In genomic region chr2:197416268-197416667, GRCh38 we compare ENCODE assay signal across 17 cellular contexts. TPM values are rescaled to one million over a fixed set of nuclear protein-coding genes. Genes with fewer than 3 reads are reported as not detected.
DNase-seq lines count a peak whose midpoint lies in the region; ATAC-seq and TF ChIP-seq lines count a peak whose summit lies in the region.
"Had no signal": no experiment of that assay in that cellular context is flagged by ENCODE, and none has a peak within 500 bp of the region (broad histone marks: within the 10 kb centered on the region; RNA-seq: fewer than 3 reads in every experiment).

No MANE protein-coding gene starts in this region.

- H3K4me1 ChIP-seq in liver (ENCODE audit: control insufficient read depth in 4 of 4, insufficient read depth in 4 of 4, low read length in 3 of 4): peaks cover 6 to 21% (median 12%) of the 10 kb centered on the region in 4 donors

- no peaks in the 10 kb centered on the region for H3K9me3 ChIP-seq in liver (ENCODE audit: control insufficient read depth in 4 of 4, low read length in 3 of 4)

- H3K27me3 ChIP-seq in liver (ENCODE audit: control insufficient read depth in 4 of 4, insufficient read depth in 4 of 4, low read length in 3 of 4): no peaks in the 10 kb centered on the region

- peak overlapping the region; percentile 11 to 53 for H3K27ac Mint-ChIP-seq in natural killer cell
- peak overlapping the region in 1 of 2 donors; percentile 16 for H3K27ac Mint-ChIP-seq in natural killer cell treated with Interleukin-12 subunit alpha and Interleukin-12 subunit beta and Interleukin-15 and Interleukin-18, amount 100 ng/mL, for 72 hours
- H3K27ac Mint-ChIP-seq: CD8-positive, alpha-beta T cell; HFFc6 had no signal

- ATAC-seq in natural killer cell: no peak
- ATAC-seq in natural killer cell treated with Interleukin-12 subunit alpha and Interleukin-12 subunit beta and Interleukin-15 and Interleukin-18, amount 100 ng/mL, for 72 hours: no peak
- no peak for ATAC-seq in GM21717 (IDR thresholded peaks at IDR 0.05; ENCODE audit: unreplicated experiment)
- ATAC-seq: CD8-positive, alpha-beta T cell had no signal

- H3K9me3 Mint-ChIP-seq in natural killer cell: no peaks in the 10 kb centered on the region
- H3K9me3 Mint-ChIP-seq in natural killer cell treated with Interleukin-12 subunit alpha and Interleukin-12 subunit beta and Interleukin-15 and Interleukin-18, amount 100 ng/mL, for 72 hours: no peaks in the 10 kb centered on the region
- H3K9me3 Mint-ChIP-seq: CD8-positive, alpha-beta T cell; HFFc6 had no signal

- TF ChIP-seq RAD21 in liver (IDR thresholded peaks at IDR 0.05): no peak

- no peak overlapping the region for H3K4me3 ChIP-seq in liver (ENCODE audit: low read depth in 1 of 3, low read length in 3 of 3)

- TF ChIP-seq CTCF in natural killer cell (IDR thresholded peaks at IDR 0.05) (no peak), liver (IDR thresholded peaks at IDR 0.05; ENCODE audit: low read depth, low read length, missing input control) (no peak)

- intact Hi-C loops in natural killer cell (cut with micrococcal nuclease): loop anchor here (10.0 kb wide), 1 partner anchor 359 kb away; no protein-coding TSS in a partner anchor

- no peak overlapping the region for H3K9ac ChIP-seq in liver (ENCODE audit: low read depth in 1 of 2, low read length in 2 of 2)

- H3K27me3 Mint-ChIP-seq in natural killer cell (ENCODE audit: low read depth in 2 of 2): no peaks in the 10 kb centered on the region
- H3K27me3 Mint-ChIP-seq in natural killer cell treated with Interleukin-12 subunit alpha and Interleukin-12 subunit beta and Interleukin-15 and Interleukin-18, amount 100 ng/mL, for 72 hours: no peaks in the 10 kb centered on the region

- DNase-seq in NCI-H82 (lab: John Stamatoyannopoulos, UW): peak; percentile 7
- DNase-seq in NCI-H82 treated with DMSO at 0.1 percent for 48 hours (lab: John Stamatoyannopoulos, UW; ENCODE audit: unreplicated experiment): no peak
- no peak for DNase-seq in natural killer cell
- no peak for DNase-seq in natural killer cell treated with Interleukin-12 subunit alpha and Interleukin-12 subunit beta and Interleukin-15 and Interleukin-18, amount 100 ng/mL, for 72 hours (ENCODE audit: low spot score)
- DNase-seq in ecto neural progenitor cell (ENCODE audit: low spot score): no peak
- DNase-seq: CD8-positive, alpha-beta T cell; COR-L47; DMS153; DND-41; GDM1; HCEC 1CT; HFFc6 had no signal

- no peak overlapping the region for H3K4me3 Mint-ChIP-seq in natural killer cell
- H3K4me3 Mint-ChIP-seq in natural killer cell treated with Interleukin-12 subunit alpha and Interleukin-12 subunit beta and Interleukin-15 and Interleukin-18, amount 100 ng/mL, for 72 hours: no peak overlapping the region
- H3K4me3 Mint-ChIP-seq: CD14-positive monocyte; CD8-positive, alpha-beta T cell; HFFc6 had no signal

- H3K36me3 ChIP-seq in liver (ENCODE audit: control insufficient read depth in 4 of 4, insufficient read depth in 3 of 4, low read depth in 1 of 4, low read length in 3 of 4): peaks cover 14 to 59% (median 50%) of the 10 kb centered on the region in 4 donors

- 51% methylated on average over 1 of the region's 1 CpG for WGBS in liver

- no peak overlapping the region for H3K27ac ChIP-seq in liver (ENCODE audit: low read depth in 1 of 2, low read length in 2 of 2)
- H3K27ac ChIP-seq: 22Rv1, HL-60 had no signal

- H3K36me3 Mint-ChIP-seq in natural killer cell: peaks cover 14% of the 10 kb centered on the region
- H3K36me3 Mint-ChIP-seq in natural killer cell treated with Interleukin-12 subunit alpha and Interleukin-12 subunit beta and Interleukin-15 and Interleukin-18, amount 100 ng/mL, for 72 hours: peaks cover 17% of the 10 kb centered on the region

- peaks cover 10 to 15% of the 10 kb centered on the region in 2 donors for H3K4me1 Mint-ChIP-seq in natural killer cell
- H3K4me1 Mint-ChIP-seq in natural killer cell treated with Interleukin-12 subunit alpha and Interleukin-12 subunit beta and Interleukin-15 and Interleukin-18, amount 100 ng/mL, for 72 hours (ENCODE audit: low read depth in 2 of 2): peaks cover 2 to 5% of the 10 kb centered on the region in 2 donors
- H3K4me1 Mint-ChIP-seq: CD14-positive monocyte had no signal

TF ChIP-seq in liver, 16 proteins besides CTCF, POLR2A, EP300 and RAD21:
- TF ChIP-seq JUND (IDR thresholded peaks at IDR 0.05) (no peak), RXRA (IDR thresholded peaks at IDR 0.05) (peak; percentile 57 to 83)

RNA-seq across cellular contexts. Expression of gene SF3B1, which starts 18.6 kb away (rescaled TPM):
- total RNA-seq in natural killer cell (100 to 1,000 TPM; 387 to 472 (median 447) TPM), liver (100 to 1,000 TPM; 121 to 180 TPM)
- total RNA-seq in natural killer cell treated with Interleukin-12 subunit alpha and Interleukin-12 subunit beta and Interleukin-15 and Interleukin-18, amount 100 ng/mL, for 72 hours: 100 to 1,000 TPM; 272 to 287 TPM
- polyA plus RNA-seq in liver: 100 to 1,000 TPM in 1 of 2 donors, 10 to 100 TPM in 1; 44.1 to 156 TPM

RNA-seq across cellular contexts. Expression of gene COQ10B, which starts 37.1 kb away (rescaled TPM):
- total RNA-seq in natural killer cell (10 to 100 TPM; 64.6 to 79.2 (median 72.5) TPM), liver (10 to 100 TPM; 18.4 to 22.1 TPM)
- 10 to 100 TPM; 27.8 to 40.4 TPM for total RNA-seq in natural killer cell treated with Interleukin-12 subunit alpha and Interleukin-12 subunit beta and Interleukin-15 and Interleukin-18, amount 100 ng/mL, for 72 hours
- 10 to 100 TPM; 12.0 to 14.6 TPM for polyA plus RNA-seq in liver
